1 cellular context compared by ENCODE assay signal in genomic region chr1:24770891-24771290, GRCh38.
A peak's percentile ranks its signal among the peaks of the same experiment; 100 is the strongest.
TF ChIP-seq lines count a peak whose summit lies in the region.

No MANE protein-coding gene starts in this region.

TF ChIP-seq in IMR-90, 13 proteins besides CTCF, POLR2A, EP300 and RAD21:
- TF ChIP-seq MXI1 (IDR thresholded peaks at IDR 0.05; ENCODE audit: borderline replicate concordance, low read depth, low read length) (no peak), BHLHE40 (IDR thresholded peaks at IDR 0.05; ENCODE audit: low read depth, low read length) (peak; percentile 35; the same call in 1 of the 2 replicates)
TF ChIP-seq in IMR-90: peak in this region for 1.
